Comparison of ENCODE assay signal across 1 cellular context in genomic region chr10:78458983-78459638, GRCh38.
TF ChIP-seq lines count a peak whose summit lies in the region.

No MANE protein-coding gene starts in this region.

TF ChIP-seq in HepG2, 621 proteins besides CTCF, POLR2A, EP300 and RAD21 (continued from another document and continues in another):
- TF ChIP-seq HBP1 (CRISPR knock-in tag; IDR thresholded peaks at IDR 0.05; ENCODE audit: low read depth) (peak; percentile 63; the same call in 1 of the 2 replicates), ZNF883 (CRISPR knock-in tag; IDR thresholded peaks at IDR 0.05; ENCODE audit: not compliant biosample characterization) (no peak), CCAR2 (optimal IDR thresholded peaks at IDR 0.05; ENCODE audit: low read depth, low read length) (no peak), ZNF530 (CRISPR knock-in tag; IDR thresholded peaks at IDR 0.05; ENCODE audit: low read depth) (no peak), TBL1XR1 (IDR thresholded peaks at IDR 0.05; ENCODE audit: borderline replicate concordance, low read length, partially characterized antibody) (peak; percentile 86), HIC2 (CRISPR knock-in tag; IDR thresholded peaks at IDR 0.05; ENCODE audit: low read depth) (peak; percentile 91), ZNF816 (CRISPR knock-in tag; IDR thresholded peaks at IDR 0.05; ENCODE audit: borderline replicate concordance) (no peak; the same call in 1 of the 2 replicates), ZFAT (CRISPR knock-in tag; conservative IDR thresholded peaks at IDR 0.05) (no peak), HMGXB3 (CRISPR knock-in tag; IDR thresholded peaks at IDR 0.05; ENCODE audit: borderline replicate concordance) (peak; percentile 69), HCFC1 (IDR thresholded peaks at IDR 0.05; ENCODE audit: low read depth, low read length) (no peak), MAFF (IDR thresholded peaks at IDR 0.05; ENCODE audit: low read depth, low read length) (peak; percentile 32; the same call in 1 of the 2 replicates), IRF9 (CRISPR knock-in tag; IDR thresholded peaks at IDR 0.05; ENCODE audit: borderline replicate concordance) (no peak), TOPORS (CRISPR knock-in tag; IDR thresholded peaks at IDR 0.05) (no peak), ZNF597 (CRISPR knock-in tag; IDR thresholded peaks at IDR 0.05) (no peak), ZNF460 (CRISPR knock-in tag; IDR thresholded peaks at IDR 0.05; ENCODE audit: borderline replicate concordance) (peak; percentile 21; the same call in 1 of the 2 replicates), TAF15 (IDR thresholded peaks at IDR 0.05; ENCODE audit: low read depth, low read length, poor library complexity, severe bottlenecking) (no peak), ZFP36 (IDR thresholded peaks at IDR 0.05; ENCODE audit: borderline replicate concordance, low read depth, low read length, partially characterized antibody) (peak; percentile 11), ZBTB25 (CRISPR knock-in tag; IDR thresholded peaks at IDR 0.05) (peak; percentile 95), MAZ (IDR thresholded peaks at IDR 0.05; ENCODE audit: borderline replicate concordance, low read depth, low read length) (no peak), MAZ (CRISPR knock-in tag; IDR thresholded peaks at IDR 0.05; ENCODE audit: low read depth) (peak; percentile 37; the same call in 1 of the 2 replicates), ISX (CRISPR knock-in tag; conservative IDR thresholded peaks at IDR 0.05) (no peak), NFIC (IDR thresholded peaks at IDR 0.05; ENCODE audit: low read length) (peak; percentile 99), ZBTB49 (CRISPR knock-in tag; IDR thresholded peaks at IDR 0.05; ENCODE audit: borderline replicate concordance) (no peak), ZNF496 (CRISPR knock-in tag; IDR thresholded peaks at IDR 0.05; ENCODE audit: insufficient replicate concordance) (no peak), IKZF1 (IDR thresholded peaks at IDR 0.05) (no peak), CEBPZ (IDR thresholded peaks at IDR 0.05; ENCODE audit: low read length) (no peak), ZNF329 (CRISPR knock-in tag; IDR thresholded peaks at IDR 0.05; ENCODE audit: low read depth) (no peak), SUZ12 (IDR thresholded peaks at IDR 0.05; ENCODE audit: low read depth, low read length) (no peak), JUN (CRISPR knock-in tag; IDR thresholded peaks at IDR 0.05) (peak; percentile 100), FOXO4 (CRISPR knock-in tag; conservative IDR thresholded peaks at IDR 0.05) (no peak), DDIT3 (CRISPR knock-in tag; IDR thresholded peaks at IDR 0.05) (no peak), TFAP4 (IDR thresholded peaks at IDR 0.05; ENCODE audit: borderline replicate concordance, low read depth) (peak; percentile 91), HMG20B (CRISPR knock-in tag; conservative IDR thresholded peaks at IDR 0.05) (peak; percentile 97), ZNF350 (CRISPR knock-in tag; IDR thresholded peaks at IDR 0.05; ENCODE audit: borderline replicate concordance, low read depth) (no peak)
